ENCODE assay signal across 1 cellular context in genomic region chr20:47353224-47353696, GRCh38.
TF ChIP-seq lines count a peak whose summit lies in the region.

No MANE protein-coding gene starts in this region.

TF ChIP-seq in liver, 16 proteins besides CTCF, POLR2A, EP300 and RAD21 (continued from another document):
- TF ChIP-seq ZBTB33 (IDR thresholded peaks at IDR 0.05) (no peak), MAX (IDR thresholded peaks at IDR 0.05) (no peak), NR2F2 (IDR thresholded peaks at IDR 0.05) (no peak), HNF4G (IDR thresholded peaks at IDR 0.05) (no peak)
